ENCODE assay signal across 8 cellular contexts in genomic region chr1:212608956-212609700, GRCh38. TPM values are rescaled to one million over a fixed set of nuclear protein-coding genes. Genes with fewer than 3 reads are reported as not detected.
DNase-seq lines count a peak whose midpoint lies in the region; ATAC-seq, FAIRE-seq and TF ChIP-seq lines count a peak whose summit lies in the region.

No MANE protein-coding gene starts in this region.

- 2% methylated on average over 46 of the region's 76 CpGs for WGBS in GM12878 (ENCODE audit: insufficient coverage, insufficient replicate concordance, low lambda C conversion rate, missing lambda C conversion rate)

- FAIRE-seq in GM12878 (lab: Jason Lieb, UNC), result no peak

- peaks cover 31 to 60% (median 51%) of the 10 kb centered on the region in 10 experiments for H3K4me1 ChIP-seq in BLaER1 treated with 17β-estradiol and CSF1 and Interleukin-3, amounts not matched to agents 10 nM and 100 nM
- peaks cover 26% of the 10 kb centered on the region for H3K4me1 ChIP-seq in GM12878 (ENCODE audit: control insufficient read depth, insufficient read depth, low read length)
- peaks cover 24% of the 10 kb centered on the region for H3K4me1 ChIP-seq in skeletal muscle satellite cell (ENCODE audit: control insufficient read depth, insufficient read depth, low read length)

- peak overlapping the region; percentile 83 to 100 (median 98) for H3K4me2 ChIP-seq in BLaER1 treated with 17β-estradiol and CSF1 and Interleukin-3, amounts not matched to agents 10 nM and 100 nM
- peak overlapping the region; percentile 88 for H3K4me2 ChIP-seq in SU-DHL-6 (ENCODE audit: low read depth, low read length, poor library complexity, severe bottlenecking)
- peak overlapping the region; percentile 99 for H3K4me2 ChIP-seq in GM12878 (ENCODE audit: control insufficient read depth, insufficient read depth)
- H3K4me2 ChIP-seq in skeletal muscle satellite cell (ENCODE audit: low read length), result peak overlapping the region; percentile 94

- intact Hi-C loops in GM12878 (cut with micrococcal nuclease; ENCODE audit: unreplicated experiment), result loop anchor here (1.0 to 10.0 kb wide), 6 partner anchors 13 to 256 kb away; no protein-coding TSS in a partner anchor

- H3K9me2 ChIP-seq in SU-DHL-6 (replicated peaks; ENCODE audit: insufficient read depth, low read length), result no peaks in the 10 kb centered on the region

- peaks cover 39 to 52% (median 42%) of the 10 kb centered on the region in 11 experiments for H3K27me3 ChIP-seq in BLaER1 treated with 17β-estradiol and CSF1 and Interleukin-3, amounts not matched to agents 10 nM and 100 nM
- H3K27me3 ChIP-seq in SU-DHL-6 (ENCODE audit: low read length) (no peaks in the 10 kb centered on the region; the same call in 1 of the 2 replicates), GM12878 (replicated peaks in 1 of 2; ENCODE audit: control insufficient read depth in 2 of 2, insufficient read depth in 2 of 2, low read length in 1 of 2) (peaks cover 0 to 6% of the 10 kb centered on the region in 2 experiments; a peak in 1 of 4 replicates), skeletal muscle satellite cell (ENCODE audit: control insufficient read depth, insufficient read depth, low read length) (peaks cover 62% of the 10 kb centered on the region)

- H3K79me2 ChIP-seq in SU-DHL-6 (ENCODE audit: insufficient read depth, low read length) (no peaks in the 10 kb centered on the region), GM12878 (ENCODE audit: control insufficient read depth, insufficient read depth, low read length) (peaks cover 56% of the 10 kb centered on the region)

- peak overlapping the region; percentile 91 to 100 (median 96) for H3K9ac ChIP-seq in BLaER1 treated with 17β-estradiol and CSF1 and Interleukin-3, amounts not matched to agents 10 nM and 100 nM
- H3K9ac ChIP-seq in SU-DHL-6 (ENCODE audit: low read length) (peak overlapping the region; percentile 51), GM12878 (ENCODE audit: control insufficient read depth, insufficient read depth, low read length) (peak overlapping the region; percentile 87), skeletal muscle satellite cell (ENCODE audit: low read depth, low read length) (peak overlapping the region; percentile 95)

- TF ChIP-seq EP300 in GM12878 (IDR thresholded peaks at IDR 0.05; ENCODE audit: borderline replicate concordance in 1 of 2, control insufficient read depth in 1 of 2, low read depth in 2 of 2, low read length in 2 of 2), result no peak

- H3K9me3 ChIP-seq in BLaER1 treated with 17β-estradiol and CSF1 and Interleukin-3, amounts not matched to agents 10 nM and 100 nM (replicated peaks in 1 of 11), result 0 out of 22 replicates have a peak, but pooled peaks cover 0 to 4% (median 0%) of the 10 kb centered on the region in 11 experiments
- H3K9me3 ChIP-seq in SU-DHL-6 (ENCODE audit: insufficient read depth, low read length) (no peaks in the 10 kb centered on the region), GM12878 (replicated peaks; ENCODE audit: control insufficient read depth, insufficient read depth, low read length) (no peaks in the 10 kb centered on the region), iPS-18c (ENCODE audit: control insufficient read depth, insufficient read depth, low read length) (no peaks in the 10 kb centered on the region), skeletal muscle satellite cell (replicated peaks; ENCODE audit: low read length) (no peaks in the 10 kb centered on the region)

- BruUV-seq in GM12878 (replicated peaks; lab: Mats Ljungman, UMichigan), result no TSS peak

- TF ChIP-seq CTCF in SU-DHL-6 (IDR thresholded peaks at IDR 0.05; ENCODE audit: insufficient read depth, low read length, poor library complexity, severe bottlenecking) (peak; percentile 53), GM12878 (IDR thresholded peaks at IDR 0.05 in 2 of 3, conservative IDR thresholded peaks at IDR 0.05 in 1 of 3; ENCODE audit: control insufficient read depth in 2 of 3, extremely low read depth in 1 of 3, insufficient read depth in 1 of 3, low read depth in 3 of 3, low read length in 3 of 3) (peak; percentile 58 to 71 (median 61))

- DNase-seq in HS-27A (ENCODE audit: low read depth) (peak; percentile 24), GM12878 (ENCODE audit: low read depth, low spot score) (no peak), NCI-H187 (lab: John Stamatoyannopoulos, UW) (no peak)

- H4K20me1 ChIP-seq in BLaER1 treated with 17β-estradiol and CSF1 and Interleukin-3, amounts not matched to agents 10 nM and 100 nM, result peaks cover 10 to 68% (median 46%) of the 10 kb centered on the region in 11 experiments; a peak in 20 of 22 replicates
- H4K20me1 ChIP-seq in SU-DHL-6 (ENCODE audit: low read depth, low read length), result no peaks in the 10 kb centered on the region
- H4K20me1 ChIP-seq in GM12878 (ENCODE audit: control insufficient read depth, insufficient read depth), result no peaks in the 10 kb centered on the region

- SMC1A ChIA-PET in GM12878 (lab: Charles Lee; ENCODE audit: uncharacterized antibody, unreplicated experiment), result interaction anchor here (0.7 to 4.0 kb wide), 8 partner anchors 12 to 172 kb away, joined by 3 to 29 read pairs (median 5); no protein-coding TSS in a partner anchor

- POLR2A ChIA-PET in GM12878 (lab: Charles Lee), result interaction anchor here (0.5 to 3.2 kb wide), 22 partner anchors 10 to 919 kb away, joined by 3 to 48 read pairs (median 4); no protein-coding TSS in a partner anchor

- RAD21 ChIA-PET in GM12878 (lab: Charles Lee; ENCODE audit: unreplicated experiment), result interaction anchor here (0.6 to 3.0 kb wide), 21 partner anchors 12 to 350 kb away, joined by 3 to 30 read pairs (median 4); partner anchors contain the start of gene BATF3

- peak; percentile 47; the same call in 1 of the 2 replicates for TF ChIP-seq RAD21 in GM12878 (IDR thresholded peaks at IDR 0.05; ENCODE audit: insufficient read depth, low read depth, low read length)

- CTCF ChIA-PET in GM12878 (lab: Yijun Ruan, JAX), result interaction anchor here (0.6 to 4.2 kb wide), 13 partner anchors 14 to 669 kb away, joined by 3 to 38 read pairs (median 5); no protein-coding TSS in a partner anchor

- H3F3A ChIP-seq in SU-DHL-6 (ENCODE audit: insufficient read depth), result no peaks in the 10 kb centered on the region

- peak; percentile 56 for TF ChIP-seq POLR2A in GM12878 (IDR thresholded peaks at IDR 0.05; ENCODE audit: low read depth, low read length)

- peak; percentile 15 for ATAC-seq in GM19328 (IDR thresholded peaks at IDR 0.05; ENCODE audit: unreplicated experiment)
- peak; percentile 24 for ATAC-seq in GM12878

- peaks cover 0 to 32% (median 4%) of the 10 kb centered on the region in 11 experiments; a peak in 7 of 22 replicates for H3K36me3 ChIP-seq in BLaER1 treated with 17β-estradiol and CSF1 and Interleukin-3, amounts not matched to agents 10 nM and 100 nM
- H3K36me3 ChIP-seq in SU-DHL-6 (ENCODE audit: low read length) (no peaks in the 10 kb centered on the region), GM12878 (ENCODE audit: control insufficient read depth in 2 of 2, insufficient read depth in 2 of 2, low read length in 1 of 2) (no peaks in the 10 kb centered on the region), skeletal muscle satellite cell (ENCODE audit: insufficient read depth, low read length) (no peaks in the 10 kb centered on the region)

- H2AFZ ChIP-seq in SU-DHL-6 (ENCODE audit: low read depth, low read length, severe bottlenecking) (peak overlapping the region; percentile 83), GM12878 (ENCODE audit: control insufficient read depth, low read depth, low read length) (peak overlapping the region; percentile 73)

- peak overlapping the region; percentile 88 to 99 (median 94) for H3K27ac ChIP-seq in BLaER1 treated with 17β-estradiol and CSF1 and Interleukin-3, amounts not matched to agents 10 nM and 100 nM
- H3K27ac ChIP-seq in SU-DHL-6 (ENCODE audit: low read depth, low read length) (no peak overlapping the region), GM12878 (ENCODE audit: control insufficient read depth, insufficient read depth) (peak overlapping the region; percentile 62)

- in situ Hi-C loops in GM12878 (cut with MboI), result no loop called here

- H3K4me3 ChIP-seq in BLaER1 treated with 17β-estradiol and CSF1 and Interleukin-3, amounts not matched to agents 10 nM and 100 nM, result peak overlapping the region; percentile 69 to 86 (median 81)
- H3K4me3 ChIP-seq in SU-DHL-6 (ENCODE audit: insufficient read depth, low read length, poor library complexity, severe bottlenecking) (peak overlapping the region; percentile 60), GM12878 (peak overlapping the region; percentile 87), iPS-18c (ENCODE audit: insufficient read depth, low read depth, low read length) (peak overlapping the region; percentile 85), skeletal muscle satellite cell (ENCODE audit: low read length) (peak overlapping the region; percentile 79)

TF ChIP-seq in GM12878, 131 proteins besides CTCF, POLR2A, EP300 and RAD21 (continues in another document):
- TF ChIP-seq, protein P1, sequence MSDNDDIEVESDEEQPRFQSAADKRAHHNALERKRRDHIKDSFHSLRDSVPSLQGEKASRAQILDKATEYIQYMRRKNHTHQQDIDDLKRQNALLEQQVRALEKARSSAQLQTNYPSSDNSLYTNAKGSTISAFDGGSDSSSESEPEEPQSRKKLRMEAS (IDR thresholded peaks at IDR 0.05; ENCODE audit: low read depth, low read length), result no peak
- TF ChIP-seq POLR2AphosphoS2 (IDR thresholded peaks at IDR 0.05; ENCODE audit: low read depth, low read length) (0 out of 2 replicates have a peak, but pooled peaks have one; percentile 17), MYC (IDR thresholded peaks at IDR 0.05; ENCODE audit: insufficient read depth, insufficient read length, insufficient replicate concordance, low read length, severe bottlenecking) (no peak), CHD2 (IDR thresholded peaks at IDR 0.05; ENCODE audit: borderline replicate concordance, low read depth, low read length) (no peak)

RNA-seq across cellular contexts. Expression of gene ATF3, which starts 0.6 kb away (rescaled TPM):
- 11.6 and 13.9 TPM in 2 replicates for total RNA-seq in GM12878 (2013; cell fraction: nucleolus; rRNA removed)
- 7.3 and 8.1 TPM in 2 replicates for total RNA-seq in GM12878 (2014; rRNA removed)
- total RNA-seq in GM12878 (2014; rRNA removed; fragmentation: Illumina TruSeq; extraction: Trizol), result 9.4 and 11.5 TPM in 2 replicates
- total RNA-seq in GM12878 (2021), result 9.5 and 11.2 TPM in 2 replicates
- 24.4 TPM for polyA plus RNA-seq in GM12878 (2011; ENCODE audit: low read depth)
- polyA plus RNA-seq in GM12878 (2011; rRNA removed), result 13.9 and 15.9 TPM in 2 replicates
- polyA plus RNA-seq in GM12878 (2011; cell fraction: cytosol; rRNA removed), result 8.8 and 10.4 TPM in 2 replicates
- polyA plus RNA-seq in GM12878 (2011; cell fraction: nucleus; rRNA removed), result 15.9 and 21.2 TPM in 2 replicates
- polyA plus RNA-seq in GM12878 (2012), result 24.2 and 26.5 TPM in 2 replicates
- 9.5 and 11.5 TPM in 2 replicates for polyA plus RNA-seq in GM12878 (2014; fragmentation: Illumina TruSeq; extraction: Trizol)
- polyA plus RNA-seq in GM12878 (2014; fragmentation: Nextera tagmentation; extraction: Ambion mirVana), result 1 to 10 TPM; 3.0 to 3.4 TPM
- polyA plus RNA-seq in GM12878 (2014; rRNA removed), result 8.5 and 11.4 TPM in 2 replicates
- 1 to 10 TPM; 5.6 to 6.7 TPM for polyA plus RNA-seq in GM12878 (2016; fragmentation: Nextera tagmentation; extraction: Ambion mirVana)
- 12.6 and 17.7 TPM in 2 replicates for polyA minus RNA-seq in GM12878 (2011; rRNA and poly(A)+ RNA removed)
- polyA minus RNA-seq in GM12878 (2011; cell fraction: cytosol; rRNA and poly(A)+ RNA removed), result 4.6 and 6.1 TPM in 2 replicates
- polyA minus RNA-seq in GM12878 (2011; cell fraction: nucleus; rRNA and poly(A)+ RNA removed), result 19.9 and 25.7 TPM in 2 replicates
- total RNA-seq in skeletal muscle satellite cell (2012; rRNA removed), result 2.0 and 3.0 TPM in 2 replicates
